In genomic region chr1:155134858-155135415, GRCh38 we compare ENCODE assay signal across 8 cellular contexts. TPM values are rescaled to one million over a fixed set of nuclear protein-coding genes. Genes with fewer than 3 reads are reported as not detected.
A peak's percentile ranks its signal among the peaks of the same experiment; 100 is the strongest.
DNase-seq lines count a peak whose midpoint lies in the region; ATAC-seq and TF ChIP-seq lines count a peak whose summit lies in the region.

No MANE protein-coding gene starts in this region.

- H3K4me3 Mint-ChIP-seq in progenitor cell of endocrine pancreas (ENCODE audit: low read depth): peak overlapping the region; percentile 97

- peaks cover 30% of the 10 kb centered on the region for H3K4me1 Mint-ChIP-seq in progenitor cell of endocrine pancreas (ENCODE audit: low read depth)

- H3K36me3 ChIP-seq in KMS-11 (ENCODE audit: insufficient read depth): no peaks in the 10 kb centered on the region
- peaks cover 26% of the 10 kb centered on the region for H3K36me3 ChIP-seq in SK-N-MC (ENCODE audit: insufficient read depth, low read length)
- H3K36me3 ChIP-seq in right atrium auricular region: peaks cover 39% of the 10 kb centered on the region

- H3K4me2 ChIP-seq in KMS-11: peak overlapping the region; percentile 83

- H3K27ac Mint-ChIP-seq in progenitor cell of endocrine pancreas: peak overlapping the region; percentile 99

- no peak; the same call in 1 of the 2 replicates for TF ChIP-seq CTCF in KMS-11 (conservative IDR thresholded peaks at IDR 0.05; ENCODE audit: low read depth, low read length)
- TF ChIP-seq CTCF in right atrium auricular region (IDR thresholded peaks at IDR 0.05): no peak
- TF ChIP-seq CTCF in progenitor cell of endocrine pancreas (IDR thresholded peaks at IDR 0.05; ENCODE audit: unreplicated experiment): no peak

- H3K4me1 ChIP-seq in KMS-11 (ENCODE audit: low read depth, poor library complexity, severe bottlenecking) (peaks cover 32% of the 10 kb centered on the region), right atrium auricular region (peaks cover 0 to 84% of the 10 kb centered on the region in 2 donors)

- no peaks in the 10 kb centered on the region for H3K9me3 Mint-ChIP-seq in progenitor cell of endocrine pancreas (ENCODE audit: low read depth)

- DNase-seq in EL (peak; percentile 96), SK-N-MC (ENCODE audit: low read depth, low spot score) (no peak), amygdala (lab: John Stamatoyannopoulos, UW) (peak in 39 of 56 donors; percentile 26 to 73 (median 53)), right atrium auricular region (ENCODE audit: low spot score) (peak; percentile 97), progenitor cell of endocrine pancreas (ENCODE audit: low spot score, unreplicated experiment) (peak; percentile 52)

- H3K79me2 ChIP-seq in KMS-11 (ENCODE audit: insufficient read depth, low read depth): peaks cover 27% of the 10 kb centered on the region

- H3K4me3 ChIP-seq in KMS-11 (IDR thresholded peaks at IDR 0.05; ENCODE audit: insufficient read depth, low read depth, low read length) (peak overlapping the region; percentile 100), SK-N-MC (peak overlapping the region; percentile 83), right atrium auricular region (peak overlapping the region; percentile 65 to 74)

- H3K9ac ChIP-seq in KMS-11: peak overlapping the region; percentile 78
- peak overlapping the region; percentile 79 for H3K9ac ChIP-seq in SK-N-MC (ENCODE audit: insufficient read length)

- no peaks in the 10 kb centered on the region for H3K27me3 Mint-ChIP-seq in progenitor cell of endocrine pancreas

- H3K27me3 ChIP-seq in KMS-11 (ENCODE audit: insufficient read depth, low read depth) (no peaks in the 10 kb centered on the region; the same call in 1 of the 2 replicates), right atrium auricular region (no peaks in the 10 kb centered on the region)

- peak overlapping the region; percentile 95 for H2AFZ ChIP-seq in KMS-11 (ENCODE audit: low read depth)

- ATAC-seq in GM18505 (IDR thresholded peaks at IDR 0.05; ENCODE audit: unreplicated experiment) (no peak), GM21526 (IDR thresholded peaks at IDR 0.05; ENCODE audit: low FRiP score, unreplicated experiment) (no peak)

- H4K20me1 ChIP-seq in KMS-11 (ENCODE audit: insufficient read depth): no peaks in the 10 kb centered on the region

- TF ChIP-seq POLR2A in GM18505 (IDR thresholded peaks at IDR 0.05; ENCODE audit: borderline replicate concordance, extremely low read depth, insufficient read depth, insufficient read length): no peak

- peak overlapping the region; percentile 68 for H3K27ac ChIP-seq in KMS-11
- peak overlapping the region; percentile 78 for H3K27ac ChIP-seq in SK-N-MC
- peak overlapping the region; percentile 97 to 99 for H3K27ac ChIP-seq in right atrium auricular region

- peaks cover 11% of the 10 kb centered on the region for H3K36me3 Mint-ChIP-seq in progenitor cell of endocrine pancreas (ENCODE audit: insufficient read depth)

- no peaks in the 10 kb centered on the region for H3K9me3 ChIP-seq in SK-N-MC (ENCODE audit: low read depth, low read length)
- H3K9me3 ChIP-seq in right atrium auricular region: no peaks in the 10 kb centered on the region

RNA-seq across cellular contexts. Expression of gene SLC50A1, which starts 0.7 kb away (rescaled TPM):
- 1 to 10 TPM; 3.7 to 10.0 TPM for total RNA-seq in right atrium auricular region
- total RNA-seq in progenitor cell of endocrine pancreas: 33.3 and 35.5 TPM in 2 replicates

RNA-seq across cellular contexts. Expression of gene DPM3, which starts 5.4 kb away (rescaled TPM):
- 10 to 100 TPM; 46.5 to 47.8 TPM for total RNA-seq in right atrium auricular region
- 45.6 and 49.3 TPM in 2 replicates for total RNA-seq in progenitor cell of endocrine pancreas

RNA-seq across cellular contexts. Expression of gene EFNA1, which starts 7.3 kb away (rescaled TPM):
- total RNA-seq in right atrium auricular region (10 to 100 TPM; 24.8 to 41.4 TPM), progenitor cell of endocrine pancreas (22.1 and 22.2 TPM in 2 replicates)

RNA-seq across cellular contexts. Expression of gene KRTCAP2, which starts 38.2 kb away (rescaled TPM):
- total RNA-seq in right atrium auricular region (100 to 1,000 TPM; 124 to 147 TPM), progenitor cell of endocrine pancreas (146 and 149 TPM in 2 replicates)

RNA-seq across cellular contexts. Expression of gene TRIM46, which starts 38.7 kb away (rescaled TPM):
- under 1 TPM in 1 of 2 donors, not detected in 1; 0.20 TPM for total RNA-seq in right atrium auricular region
- total RNA-seq in progenitor cell of endocrine pancreas: 21.1 and 25.7 TPM in 2 replicates
